In the genomic region with DNA sequence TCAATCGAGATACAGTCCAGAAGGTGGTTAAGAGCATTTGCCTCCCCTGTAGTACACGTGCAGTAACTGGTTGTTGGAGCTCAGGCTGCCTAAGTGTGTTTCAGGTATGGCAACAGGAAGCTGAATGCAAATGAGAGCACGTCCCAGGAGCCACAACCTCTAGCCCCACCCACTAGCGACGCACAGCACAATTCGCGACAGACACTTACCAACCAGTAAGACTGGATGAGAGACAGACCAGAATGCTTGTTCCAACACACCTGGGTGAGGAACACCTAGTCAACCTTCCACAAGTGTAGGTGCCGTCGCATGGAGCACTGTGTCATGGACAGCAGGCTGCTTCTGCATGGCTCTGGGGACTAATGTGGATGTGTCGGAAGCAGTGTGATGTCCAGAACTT, we compare ENCODE assay signal across 2 cellular contexts.
A peak's percentile ranks its signal among the peaks of the same experiment; 100 is the strongest.
TF ChIP-seq lines count a peak whose summit lies in the region.

No MANE protein-coding gene starts in this region.

TF ChIP-seq in GM23338, 12 proteins besides CTCF, POLR2A, EP300 and RAD21:
- TF ChIP-seq, protein P1, sequence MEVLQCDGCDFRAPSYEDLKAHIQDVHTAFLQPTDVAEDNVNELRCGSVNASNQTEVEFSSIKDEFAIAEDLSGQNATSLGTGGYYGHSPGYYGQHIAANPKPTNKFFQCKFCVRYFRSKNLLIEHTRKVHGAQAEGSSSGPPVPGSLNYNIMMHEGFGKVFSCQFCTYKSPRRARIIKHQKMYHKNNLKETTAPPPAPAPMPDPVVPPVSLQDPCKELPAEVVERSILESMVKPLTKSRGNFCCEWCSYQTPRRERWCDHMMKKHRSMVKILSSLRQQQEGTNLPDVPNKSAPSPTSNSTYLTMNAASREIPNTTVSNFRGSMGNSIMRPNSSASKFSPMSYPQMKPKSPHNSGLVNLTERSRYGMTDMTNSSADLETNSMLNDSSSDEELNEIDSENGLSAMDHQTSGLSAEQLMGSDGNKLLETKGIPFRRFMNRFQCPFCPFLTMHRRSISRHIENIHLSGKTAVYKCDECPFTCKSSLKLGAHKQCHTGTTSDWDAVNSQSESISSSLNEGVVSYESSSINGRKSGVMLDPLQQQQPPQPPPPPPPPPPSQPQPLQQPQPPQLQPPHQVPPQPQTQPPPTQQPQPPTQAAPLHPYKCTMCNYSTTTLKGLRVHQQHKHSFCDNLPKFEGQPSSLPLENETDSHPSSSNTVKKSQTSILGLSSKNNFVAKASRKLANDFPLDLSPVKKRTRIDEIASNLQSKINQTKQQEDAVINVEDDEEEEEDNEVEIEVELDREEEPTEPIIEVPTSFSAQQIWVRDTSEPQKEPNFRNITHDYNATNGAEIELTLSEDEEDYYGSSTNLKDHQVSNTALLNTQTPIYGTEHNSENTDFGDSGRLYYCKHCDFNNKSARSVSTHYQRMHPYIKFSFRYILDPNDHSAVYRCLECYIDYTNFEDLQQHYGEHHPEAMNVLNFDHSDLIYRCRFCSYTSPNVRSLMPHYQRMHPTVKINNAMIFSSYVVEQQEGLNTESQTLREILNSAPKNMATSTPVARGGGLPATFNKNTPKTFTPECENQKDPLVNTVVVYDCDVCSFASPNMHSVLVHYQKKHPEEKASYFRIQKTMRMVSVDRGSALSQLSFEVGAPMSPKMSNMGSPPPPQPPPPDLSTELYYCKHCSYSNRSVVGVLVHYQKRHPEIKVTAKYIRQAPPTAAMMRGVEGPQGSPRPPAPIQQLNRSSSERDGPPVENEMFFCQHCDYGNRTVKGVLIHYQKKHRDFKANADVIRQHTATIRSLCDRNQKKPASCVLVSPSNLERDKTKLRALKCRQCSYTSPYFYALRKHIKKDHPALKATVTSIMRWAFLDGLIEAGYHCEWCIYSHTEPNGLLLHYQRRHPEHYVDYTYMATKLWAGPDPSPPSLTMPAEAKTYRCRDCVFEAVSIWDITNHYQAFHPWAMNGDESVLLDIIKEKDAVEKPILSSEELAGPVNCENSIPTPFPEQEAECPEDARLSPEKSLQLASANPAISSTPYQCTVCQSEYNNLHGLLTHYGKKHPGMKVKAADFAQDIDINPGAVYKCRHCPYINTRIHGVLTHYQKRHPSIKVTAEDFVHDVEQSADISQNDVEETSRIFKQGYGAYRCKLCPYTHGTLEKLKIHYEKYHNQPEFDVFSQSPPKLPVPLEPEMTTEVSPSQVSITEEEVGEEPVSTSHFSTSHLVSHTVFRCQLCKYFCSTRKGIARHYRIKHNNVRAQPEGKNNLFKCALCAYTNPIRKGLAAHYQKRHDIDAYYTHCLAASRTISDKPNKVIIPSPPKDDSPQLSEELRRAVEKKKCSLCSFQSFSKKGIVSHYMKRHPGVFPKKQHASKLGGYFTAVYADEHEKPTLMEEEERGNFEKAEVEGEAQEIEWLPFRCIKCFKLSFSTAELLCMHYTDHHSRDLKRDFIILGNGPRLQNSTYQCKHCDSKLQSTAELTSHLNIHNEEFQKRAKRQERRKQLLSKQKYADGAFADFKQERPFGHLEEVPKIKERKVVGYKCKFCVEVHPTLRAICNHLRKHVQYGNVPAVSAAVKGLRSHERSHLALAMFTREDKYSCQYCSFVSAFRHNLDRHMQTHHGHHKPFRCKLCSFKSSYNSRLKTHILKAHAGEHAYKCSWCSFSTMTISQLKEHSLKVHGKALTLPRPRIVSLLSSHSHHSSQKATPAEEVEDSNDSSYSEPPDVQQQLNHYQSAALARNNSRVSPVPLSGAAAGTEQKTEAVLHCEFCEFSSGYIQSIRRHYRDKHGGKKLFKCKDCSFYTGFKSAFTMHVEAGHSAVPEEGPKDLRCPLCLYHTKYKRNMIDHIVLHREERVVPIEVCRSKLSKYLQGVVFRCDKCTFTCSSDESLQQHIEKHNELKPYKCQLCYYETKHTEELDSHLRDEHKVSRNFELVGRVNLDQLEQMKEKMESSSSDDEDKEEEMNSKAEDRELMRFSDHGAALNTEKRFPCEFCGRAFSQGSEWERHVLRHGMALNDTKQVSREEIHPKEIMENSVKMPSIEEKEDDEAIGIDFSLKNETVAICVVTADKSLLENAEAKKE (CRISPR knock-in tag; IDR thresholded peaks at IDR 0.05): no peak
- TF ChIP-seq NANOG (IDR thresholded peaks at IDR 0.05; ENCODE audit: borderline replicate concordance) (no peak), EZH2phosphoT487 (IDR thresholded peaks at IDR 0.05; ENCODE audit: unreplicated experiment) (no peak), POLR2AphosphoS5 (IDR thresholded peaks at IDR 0.05; ENCODE audit: low read depth) (peak; percentile 56), CREB1 (CRISPR knock-in tag; IDR thresholded peaks at IDR 0.05; ENCODE audit: low read depth) (0 out of 2 replicates have a peak, but pooled peaks have one; percentile 15)
- TF ChIP-seq, protein P2, sequence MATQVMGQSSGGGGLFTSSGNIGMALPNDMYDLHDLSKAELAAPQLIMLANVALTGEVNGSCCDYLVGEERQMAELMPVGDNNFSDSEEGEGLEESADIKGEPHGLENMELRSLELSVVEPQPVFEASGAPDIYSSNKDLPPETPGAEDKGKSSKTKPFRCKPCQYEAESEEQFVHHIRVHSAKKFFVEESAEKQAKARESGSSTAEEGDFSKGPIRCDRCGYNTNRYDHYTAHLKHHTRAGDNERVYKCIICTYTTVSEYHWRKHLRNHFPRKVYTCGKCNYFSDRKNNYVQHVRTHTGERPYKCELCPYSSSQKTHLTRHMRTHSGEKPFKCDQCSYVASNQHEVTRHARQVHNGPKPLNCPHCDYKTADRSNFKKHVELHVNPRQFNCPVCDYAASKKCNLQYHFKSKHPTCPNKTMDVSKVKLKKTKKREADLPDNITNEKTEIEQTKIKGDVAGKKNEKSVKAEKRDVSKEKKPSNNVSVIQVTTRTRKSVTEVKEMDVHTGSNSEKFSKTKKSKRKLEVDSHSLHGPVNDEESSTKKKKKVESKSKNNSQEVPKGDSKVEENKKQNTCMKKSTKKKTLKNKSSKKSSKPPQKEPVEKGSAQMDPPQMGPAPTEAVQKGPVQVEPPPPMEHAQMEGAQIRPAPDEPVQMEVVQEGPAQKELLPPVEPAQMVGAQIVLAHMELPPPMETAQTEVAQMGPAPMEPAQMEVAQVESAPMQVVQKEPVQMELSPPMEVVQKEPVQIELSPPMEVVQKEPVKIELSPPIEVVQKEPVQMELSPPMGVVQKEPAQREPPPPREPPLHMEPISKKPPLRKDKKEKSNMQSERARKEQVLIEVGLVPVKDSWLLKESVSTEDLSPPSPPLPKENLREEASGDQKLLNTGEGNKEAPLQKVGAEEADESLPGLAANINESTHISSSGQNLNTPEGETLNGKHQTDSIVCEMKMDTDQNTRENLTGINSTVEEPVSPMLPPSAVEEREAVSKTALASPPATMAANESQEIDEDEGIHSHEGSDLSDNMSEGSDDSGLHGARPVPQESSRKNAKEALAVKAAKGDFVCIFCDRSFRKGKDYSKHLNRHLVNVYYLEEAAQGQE (IDR thresholded peaks at IDR 0.05; ENCODE audit: unreplicated experiment): no peak
- TF ChIP-seq, protein P3, sequence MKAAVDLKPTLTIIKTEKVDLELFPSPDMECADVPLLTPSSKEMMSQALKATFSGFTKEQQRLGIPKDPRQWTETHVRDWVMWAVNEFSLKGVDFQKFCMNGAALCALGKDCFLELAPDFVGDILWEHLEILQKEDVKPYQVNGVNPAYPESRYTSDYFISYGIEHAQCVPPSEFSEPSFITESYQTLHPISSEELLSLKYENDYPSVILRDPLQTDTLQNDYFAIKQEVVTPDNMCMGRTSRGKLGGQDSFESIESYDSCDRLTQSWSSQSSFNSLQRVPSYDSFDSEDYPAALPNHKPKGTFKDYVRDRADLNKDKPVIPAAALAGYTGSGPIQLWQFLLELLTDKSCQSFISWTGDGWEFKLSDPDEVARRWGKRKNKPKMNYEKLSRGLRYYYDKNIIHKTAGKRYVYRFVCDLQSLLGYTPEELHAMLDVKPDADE (IDR thresholded peaks at IDR 0.05): peak; percentile 82

TF ChIP-seq in K562, 482 proteins besides CTCF, POLR2A, EP300 and RAD21 (continued from another document and continues in another):
- TF ChIP-seq, protein P4, sequence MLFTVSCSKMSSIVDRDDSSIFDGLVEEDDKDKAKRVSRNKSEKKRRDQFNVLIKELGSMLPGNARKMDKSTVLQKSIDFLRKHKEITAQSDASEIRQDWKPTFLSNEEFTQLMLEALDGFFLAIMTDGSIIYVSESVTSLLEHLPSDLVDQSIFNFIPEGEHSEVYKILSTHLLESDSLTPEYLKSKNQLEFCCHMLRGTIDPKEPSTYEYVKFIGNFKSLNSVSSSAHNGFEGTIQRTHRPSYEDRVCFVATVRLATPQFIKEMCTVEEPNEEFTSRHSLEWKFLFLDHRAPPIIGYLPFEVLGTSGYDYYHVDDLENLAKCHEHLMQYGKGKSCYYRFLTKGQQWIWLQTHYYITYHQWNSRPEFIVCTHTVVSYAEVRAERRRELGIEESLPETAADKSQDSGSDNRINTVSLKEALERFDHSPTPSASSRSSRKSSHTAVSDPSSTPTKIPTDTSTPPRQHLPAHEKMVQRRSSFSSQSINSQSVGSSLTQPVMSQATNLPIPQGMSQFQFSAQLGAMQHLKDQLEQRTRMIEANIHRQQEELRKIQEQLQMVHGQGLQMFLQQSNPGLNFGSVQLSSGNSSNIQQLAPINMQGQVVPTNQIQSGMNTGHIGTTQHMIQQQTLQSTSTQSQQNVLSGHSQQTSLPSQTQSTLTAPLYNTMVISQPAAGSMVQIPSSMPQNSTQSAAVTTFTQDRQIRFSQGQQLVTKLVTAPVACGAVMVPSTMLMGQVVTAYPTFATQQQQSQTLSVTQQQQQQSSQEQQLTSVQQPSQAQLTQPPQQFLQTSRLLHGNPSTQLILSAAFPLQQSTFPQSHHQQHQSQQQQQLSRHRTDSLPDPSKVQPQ (CRISPR knock-in tag; IDR thresholded peaks at IDR 0.05; ENCODE audit: borderline replicate concordance): no peak
- TF ChIP-seq EZH2 (IDR thresholded peaks at IDR 0.05; ENCODE audit: borderline replicate concordance, low read depth, low read length): no peak
- no peak for TF ChIP-seq ZNF778 (CRISPR knock-in tag; IDR thresholded peaks at IDR 0.05)
- TF ChIP-seq ZNF23 (CRISPR knock-in tag; IDR thresholded peaks at IDR 0.05): no peak
- no peak for TF ChIP-seq ZFP36 (IDR thresholded peaks at IDR 0.05; ENCODE audit: low read depth, low read length, partially characterized antibody)
- peak; percentile 52; the same call in 1 of the 2 replicates for TF ChIP-seq MTA1 (IDR thresholded peaks at IDR 0.05; ENCODE audit: borderline replicate concordance)
- no peak for TF ChIP-seq JUND (IDR thresholded peaks at IDR 0.05; ENCODE audit: borderline replicate concordance, low read depth, low read length)
- TF ChIP-seq JUND (tag; IDR thresholded peaks at IDR 0.05; ENCODE audit: borderline replicate concordance, low read depth, low read length): 0 out of 3 replicates have a peak, but pooled peaks have one; percentile 13
- TF ChIP-seq, protein P5, sequence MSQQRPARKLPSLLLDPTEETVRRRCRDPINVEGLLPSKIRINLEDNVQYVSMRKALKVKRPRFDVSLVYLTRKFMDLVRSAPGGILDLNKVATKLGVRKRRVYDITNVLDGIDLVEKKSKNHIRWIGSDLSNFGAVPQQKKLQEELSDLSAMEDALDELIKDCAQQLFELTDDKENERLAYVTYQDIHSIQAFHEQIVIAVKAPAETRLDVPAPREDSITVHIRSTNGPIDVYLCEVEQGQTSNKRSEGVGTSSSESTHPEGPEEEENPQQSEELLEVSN (IDR thresholded peaks at IDR 0.05; ENCODE audit: borderline replicate concordance in 1 of 2, extremely low read depth in 1 of 2, insufficient read depth in 1 of 2, insufficient read length in 1 of 2, low read depth in 1 of 2, low read length in 1 of 2, poor library complexity in 1 of 2, severe bottlenecking in 1 of 2): peak in 1 of 2 experiments; percentile 35
- peak; percentile 40 for TF ChIP-seq TAF1 (IDR thresholded peaks at IDR 0.05; ENCODE audit: control insufficient read depth, extremely low read depth, insufficient read depth, low read length, severe bottlenecking)
- TF ChIP-seq PYGO2 (tag; IDR thresholded peaks at IDR 0.05): no peak
- TF ChIP-seq CREM (IDR thresholded peaks at IDR 0.05; ENCODE audit: low read depth): peak; percentile 39; the same call in 1 of the 2 replicates
- TF ChIP-seq NR4A1 (CRISPR knock-in tag; IDR thresholded peaks at IDR 0.05): no peak
- no peak for TF ChIP-seq NR4A1 (tag; IDR thresholded peaks at IDR 0.05)
- no peak for TF ChIP-seq U2AF1 (optimal IDR thresholded peaks at IDR 0.05; ENCODE audit: low read depth, low read length)
- TF ChIP-seq CREBBP (IDR thresholded peaks at IDR 0.05; ENCODE audit: low read depth, low read length): no peak
- TF ChIP-seq KHSRP (IDR thresholded peaks at IDR 0.05): no peak
- no peak for TF ChIP-seq MYBL2 (IDR thresholded peaks at IDR 0.05; ENCODE audit: low read depth)
- TF ChIP-seq MYBL2 (CRISPR knock-in tag; IDR thresholded peaks at IDR 0.05; ENCODE audit: borderline replicate concordance): no peak
- no peak for TF ChIP-seq NR1H2 (CRISPR knock-in tag; IDR thresholded peaks at IDR 0.05)
- no peak for TF ChIP-seq NBN (IDR thresholded peaks at IDR 0.05; ENCODE audit: low read depth)
- no peak for TF ChIP-seq ZNF79 (CRISPR knock-in tag; IDR thresholded peaks at IDR 0.05; ENCODE audit: low read depth)
- peak in 1 of 2 experiments; percentile 31; a peak in 1 of 3 replicates for TF ChIP-seq CBX3 (IDR thresholded peaks at IDR 0.05; ENCODE audit: borderline replicate concordance in 1 of 2, low read length in 2 of 2)
- TF ChIP-seq HDAC2 (IDR thresholded peaks at IDR 0.05): no peak
- TF ChIP-seq, protein P6, sequence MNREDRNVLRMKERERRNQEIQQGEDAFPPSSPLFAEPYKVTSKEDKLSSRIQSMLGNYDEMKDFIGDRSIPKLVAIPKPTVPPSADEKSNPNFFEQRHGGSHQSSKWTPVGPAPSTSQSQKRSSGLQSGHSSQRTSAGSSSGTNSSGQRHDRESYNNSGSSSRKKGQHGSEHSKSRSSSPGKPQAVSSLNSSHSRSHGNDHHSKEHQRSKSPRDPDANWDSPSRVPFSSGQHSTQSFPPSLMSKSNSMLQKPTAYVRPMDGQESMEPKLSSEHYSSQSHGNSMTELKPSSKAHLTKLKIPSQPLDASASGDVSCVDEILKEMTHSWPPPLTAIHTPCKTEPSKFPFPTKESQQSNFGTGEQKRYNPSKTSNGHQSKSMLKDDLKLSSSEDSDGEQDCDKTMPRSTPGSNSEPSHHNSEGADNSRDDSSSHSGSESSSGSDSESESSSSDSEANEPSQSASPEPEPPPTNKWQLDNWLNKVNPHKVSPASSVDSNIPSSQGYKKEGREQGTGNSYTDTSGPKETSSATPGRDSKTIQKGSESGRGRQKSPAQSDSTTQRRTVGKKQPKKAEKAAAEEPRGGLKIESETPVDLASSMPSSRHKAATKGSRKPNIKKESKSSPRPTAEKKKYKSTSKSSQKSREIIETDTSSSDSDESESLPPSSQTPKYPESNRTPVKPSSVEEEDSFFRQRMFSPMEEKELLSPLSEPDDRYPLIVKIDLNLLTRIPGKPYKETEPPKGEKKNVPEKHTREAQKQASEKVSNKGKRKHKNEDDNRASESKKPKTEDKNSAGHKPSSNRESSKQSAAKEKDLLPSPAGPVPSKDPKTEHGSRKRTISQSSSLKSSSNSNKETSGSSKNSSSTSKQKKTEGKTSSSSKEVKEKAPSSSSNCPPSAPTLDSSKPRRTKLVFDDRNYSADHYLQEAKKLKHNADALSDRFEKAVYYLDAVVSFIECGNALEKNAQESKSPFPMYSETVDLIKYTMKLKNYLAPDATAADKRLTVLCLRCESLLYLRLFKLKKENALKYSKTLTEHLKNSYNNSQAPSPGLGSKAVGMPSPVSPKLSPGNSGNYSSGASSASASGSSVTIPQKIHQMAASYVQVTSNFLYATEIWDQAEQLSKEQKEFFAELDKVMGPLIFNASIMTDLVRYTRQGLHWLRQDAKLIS (CRISPR knock-in tag; IDR thresholded peaks at IDR 0.05): no peak
- no peak for TF ChIP-seq SMARCB1 (IDR thresholded peaks at IDR 0.05; ENCODE audit: insufficient read length, low read depth)
- no peak for TF ChIP-seq ZNF224 (CRISPR knock-in tag; IDR thresholded peaks at IDR 0.05)
- TF ChIP-seq, protein P7, sequence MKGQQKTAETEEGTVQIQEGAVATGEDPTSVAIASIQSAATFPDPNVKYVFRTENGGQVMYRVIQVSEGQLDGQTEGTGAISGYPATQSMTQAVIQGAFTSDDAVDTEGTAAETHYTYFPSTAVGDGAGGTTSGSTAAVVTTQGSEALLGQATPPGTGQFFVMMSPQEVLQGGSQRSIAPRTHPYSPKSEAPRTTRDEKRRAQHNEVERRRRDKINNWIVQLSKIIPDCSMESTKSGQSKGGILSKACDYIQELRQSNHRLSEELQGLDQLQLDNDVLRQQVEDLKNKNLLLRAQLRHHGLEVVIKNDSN (CRISPR knock-in tag; IDR thresholded peaks at IDR 0.05): no peak
- no peak for TF ChIP-seq ZNF584 (CRISPR knock-in tag; IDR thresholded peaks at IDR 0.05; ENCODE audit: low read depth)
